9 cellular contexts compared by ENCODE assay signal in the genomic region with DNA sequence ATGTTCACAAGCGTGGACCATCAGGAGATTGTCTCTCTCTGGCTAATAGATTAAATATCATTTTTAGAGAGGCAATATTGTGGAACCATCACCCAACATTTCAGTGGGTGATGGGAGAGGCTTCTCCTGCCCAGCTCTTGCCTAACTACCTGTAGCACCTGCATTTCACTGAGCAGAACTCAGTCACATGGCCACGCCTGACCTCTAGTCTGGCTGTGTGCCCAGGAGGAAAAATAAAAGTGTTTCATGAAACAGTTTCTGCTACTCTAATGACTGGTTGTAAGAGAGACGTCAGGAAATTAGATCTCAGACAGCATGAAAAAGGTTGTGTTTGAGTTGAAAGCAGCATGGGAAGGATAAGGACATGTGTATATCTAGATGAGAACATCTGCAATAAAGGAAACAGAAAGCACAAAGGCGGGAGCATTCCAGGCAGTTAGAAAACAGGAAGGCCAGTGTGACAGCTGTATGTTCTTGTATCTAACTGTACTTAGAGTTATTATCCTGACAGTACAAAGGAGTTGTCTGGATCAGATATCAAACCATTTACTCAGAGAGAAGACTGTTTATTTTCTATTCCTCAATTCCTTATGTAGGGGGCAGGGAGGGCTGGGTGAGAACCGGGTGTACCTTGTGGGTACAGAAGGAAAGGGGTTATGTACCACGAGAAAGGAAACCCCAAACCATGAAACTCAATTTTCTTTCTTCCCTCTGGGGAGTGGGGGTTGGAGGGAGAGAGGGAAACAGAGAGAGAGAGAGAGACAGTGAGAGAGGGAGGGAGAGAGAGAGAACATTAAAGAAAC.
A peak's percentile ranks its signal among the peaks of the same experiment; 100 is the strongest.
DNase-seq lines count a peak whose midpoint lies in the region; ATAC-seq, FAIRE-seq and TF ChIP-seq lines count a peak whose summit lies in the region.
"Had no signal": no experiment of that assay in that cellular context is flagged by ENCODE, and none has a peak within 500 bp of the region (broad histone marks: within the 10 kb centered on the region; RNA-seq: fewer than 3 reads in every experiment).

No MANE protein-coding gene starts in this region.

- no peak for ATAC-seq in HG03378 (IDR thresholded peaks at IDR 0.05; ENCODE audit: unreplicated experiment)
- no peak for ATAC-seq in HG03097 (IDR thresholded peaks at IDR 0.05; ENCODE audit: low FRiP score, unreplicated experiment)
- ATAC-seq: stimulated activated naive CD8-positive, alpha-beta T cell treated with anti-CD3 and anti-CD28 coated beads, Interleukin-15, Interleukin-2, amounts not matched to agents 100 U/mL and 50 U/mL, for 24 hours had no signal

- TF ChIP-seq RAD21 in Ishikawa (IDR thresholded peaks at IDR 0.05; ENCODE audit: low read depth), result no peak

- no peaks in the 10 kb centered on the region for H3K27me3 ChIP-seq in small intestine (ENCODE audit: control insufficient read depth in 2 of 2, insufficient read depth in 2 of 2, low read length in 2 of 2)

- FAIRE-seq in small intestine (lab: Jason Lieb, UNC), result no peak

- H3K4me3 ChIP-seq in small intestine (ENCODE audit: low read depth in 1 of 2, low read length in 2 of 2), result no peak overlapping the region

- no peaks in the 10 kb centered on the region for H3K9me3 ChIP-seq in small intestine (ENCODE audit: control insufficient read depth, low read depth)

- no peak for TF ChIP-seq EP300 in Ishikawa (IDR thresholded peaks at IDR 0.05; ENCODE audit: borderline replicate concordance)

- DNase-seq in NCI-H69 (lab: John Stamatoyannopoulos, UW), result peak; percentile 92
- DNase-seq in epithelial cell of prostate (ENCODE audit: low read depth, low spot score), result peak; percentile 29
- DNase-seq in small intestine, result peak; percentile 69
- DNase-seq in activated CD4-positive, alpha-beta T cell treated with anti-CD3 and anti-CD28 coated beads, Interleukin-2, amount 50 U/mL, for 4 hours, result no peak
- DNase-seq: stimulated activated CD4-positive, alpha-beta T cell treated with anti-CD3 and anti-CD28 coated beads, Interleukin-12 subunit alpha, Interleukin-12 subunit beta, amount 100 ng/mL, for 4 hours; stimulated activated naive CD8-positive, alpha-beta T cell treated with anti-CD3 and anti-CD28 coated beads, Interleukin-15, Interleukin-2, amounts not matched to agents 100 U/mL and 50 U/mL, for 24 hours had no signal

- H3K4me1 ChIP-seq in small intestine (ENCODE audit: control insufficient read depth in 2 of 2, insufficient read depth in 1 of 2, low read depth in 1 of 2, low read length in 1 of 2), result no peaks in the 10 kb centered on the region

- 5 to 16% (median 6%) methylated on average over 6 of the region's 6 CpGs for WGBS in small intestine, 3 donors

- no peaks in the 10 kb centered on the region for H3K36me3 ChIP-seq in small intestine (ENCODE audit: control insufficient read depth in 2 of 2, insufficient read depth in 2 of 2, low read length in 2 of 2)

- H3K27ac ChIP-seq in epithelial cell of prostate, result no peak overlapping the region
- H3K27ac ChIP-seq in small intestine (ENCODE audit: low read depth in 1 of 2, low read length in 1 of 2), result no peak overlapping the region

TF ChIP-seq in Ishikawa, 13 proteins besides CTCF, POLR2A, EP300 and RAD21:
- TF ChIP-seq, protein P1, sequence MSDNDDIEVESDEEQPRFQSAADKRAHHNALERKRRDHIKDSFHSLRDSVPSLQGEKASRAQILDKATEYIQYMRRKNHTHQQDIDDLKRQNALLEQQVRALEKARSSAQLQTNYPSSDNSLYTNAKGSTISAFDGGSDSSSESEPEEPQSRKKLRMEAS (IDR thresholded peaks at IDR 0.05), result no peak
- TF ChIP-seq CEBPB (IDR thresholded peaks at IDR 0.05), result peak; percentile 60; the same call in 1 of the 2 replicates
- TF ChIP-seq NFIC (IDR thresholded peaks at IDR 0.05), result peak; percentile 56
- TF ChIP-seq, protein P2, sequence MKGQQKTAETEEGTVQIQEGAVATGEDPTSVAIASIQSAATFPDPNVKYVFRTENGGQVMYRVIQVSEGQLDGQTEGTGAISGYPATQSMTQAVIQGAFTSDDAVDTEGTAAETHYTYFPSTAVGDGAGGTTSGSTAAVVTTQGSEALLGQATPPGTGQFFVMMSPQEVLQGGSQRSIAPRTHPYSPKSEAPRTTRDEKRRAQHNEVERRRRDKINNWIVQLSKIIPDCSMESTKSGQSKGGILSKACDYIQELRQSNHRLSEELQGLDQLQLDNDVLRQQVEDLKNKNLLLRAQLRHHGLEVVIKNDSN (IDR thresholded peaks at IDR 0.05), result peak; percentile 85
TF ChIP-seq in Ishikawa: peak in this region for 3.

Comparison
In these comparisons a context has a peak if more than half of its experiments do, and no peak if none do; other contexts are left out.
1. DNase-seq: peak in NCI-H69 (single experiment), epithelial cell of prostate (single experiment) and small intestine (single experiment); none in activated CD4-positive, alpha-beta T cell treated with anti-CD3 and anti-CD28 coated beads, Interleukin-2, amount 50 U/mL, for 4 hours (0 of 2).